In genomic region chr10:24288581-24288980, GRCh38 we compare ENCODE assay signal across 32 cellular contexts.
DNase-seq lines count a peak whose midpoint lies in the region; TF ChIP-seq lines count a peak whose summit lies in the region.
"Had no signal": no experiment of that assay in that cellular context is flagged by ENCODE, and none has a peak within 500 bp of the region (broad histone marks: within the 10 kb centered on the region; RNA-seq: fewer than 3 reads in every experiment).

No MANE protein-coding gene starts in this region.

- no peaks in the 10 kb centered on the region for H3K9me3 ChIP-seq in parathyroid adenoma (ENCODE audit: control insufficient read depth, low read length)

- peaks cover 56% of the 10 kb centered on the region for H3K4me1 ChIP-seq in parathyroid adenoma

- TF ChIP-seq CTCF in C4-2B (conservative IDR thresholded peaks at IDR 0.05) (no peak), LNCaP clone FGC (IDR thresholded peaks at IDR 0.05; ENCODE audit: control insufficient read depth, extremely low read depth, insufficient read depth) (no peak), endothelial cell (IDR thresholded peaks at IDR 0.05; ENCODE audit: unreplicated experiment) (no peak), parathyroid adenoma (IDR thresholded peaks at IDR 0.05) (no peak), chondrocyte (IDR thresholded peaks at IDR 0.05) (no peak)

- H3K4me2 ChIP-seq in parathyroid adenoma (ENCODE audit: low read length): no peak overlapping the region

- H3K36me3 Mint-ChIP-seq in endothelial cell (ENCODE audit: low read depth, unreplicated experiment) (peaks cover 19% of the 10 kb centered on the region), chondrocyte (ENCODE audit: low read depth) (peaks cover 2% of the 10 kb centered on the region)
- H3K36me3 Mint-ChIP-seq: CD4-positive, alpha-beta memory T cell; naive thymus-derived CD8-positive, alpha-beta T cell; stimulated activated effector memory CD8-positive, alpha-beta T cell treated with anti-CD3 and anti-CD28 coated beads, Interleukin-12 subunit alpha, Interleukin-12 subunit beta, amount 100 ng/mL, for 72 hours had no signal

- H2AFZ ChIP-seq in parathyroid adenoma: no peak overlapping the region

- H3K4me3 Mint-ChIP-seq in endothelial cell (ENCODE audit: unreplicated experiment): peak overlapping the region; percentile 24
- no peak overlapping the region for H3K4me3 Mint-ChIP-seq in chondrocyte (ENCODE audit: unreplicated experiment)
- H3K4me3 Mint-ChIP-seq: activated T-helper 1 cell treated with anti-CD3 and anti-CD28 coated beads, Interleukin-12 subunit alpha, Interleukin-12 subunit beta, Interleukin-2, Interleukin-4 antibody, amounts not matched to agents 30 ng/mL and 10 ng/mL and 1 ng/mL, durations not matched to agents 14 hours and 24 hours and 36 hours; CD4-positive, alpha-beta memory T cell; naive thymus-derived CD8-positive, alpha-beta T cell; stimulated activated effector memory CD8-positive, alpha-beta T cell treated with anti-CD3 and anti-CD28 coated beads, Interleukin-12 subunit alpha, Interleukin-12 subunit beta, amount 100 ng/mL, for 72 hours had no signal

- H3K36me3 ChIP-seq in parathyroid adenoma (ENCODE audit: control insufficient read depth, insufficient read depth, low read length): no peaks in the 10 kb centered on the region

- H3K27ac ChIP-seq in C4-2B (peak overlapping the region; percentile 22; the same call in 1 of the 2 replicates), parathyroid adenoma (peak overlapping the region; percentile 74)

- H3K9me3 Mint-ChIP-seq in endothelial cell (ENCODE audit: unreplicated experiment) (no peaks in the 10 kb centered on the region), chondrocyte (ENCODE audit: low read depth) (peaks cover 4% of the 10 kb centered on the region)

- DNase-seq in LNCaP clone FGC (ENCODE audit: low read depth): peak; percentile 48
- no peak for DNase-seq in endothelial cell (ENCODE audit: low spot score)
- DNase-seq in DMS 273 (lab: John Stamatoyannopoulos, UW; ENCODE audit: unreplicated experiment): no peak
- no peak for DNase-seq in chondrocyte (ENCODE audit: low spot score)
- no peak for DNase-seq in kidney tubule cell (ENCODE audit: low spot score)
- DNase-seq: activated CD4-positive, alpha-beta T cell treated with anti-CD3 and anti-CD28 coated beads, Interleukin-2, amount 50 U/mL, for 48 hours; activated CD4-positive, CD25-positive, alpha-beta regulatory T cell treated with anti-CD3 and anti-CD28 coated beads, Interleukin-2, amount 50 U/mL, for 72 hours; activated CD8-positive, alpha-beta memory T cell treated with anti-CD3 and anti-CD28 coated beads, Interleukin-2, amount 50 U/mL, for 4 hours; activated naive CD4-positive, alpha-beta T cell treated with anti-CD3 and anti-CD28 coated beads, Interleukin-2, amount 50 U/mL, for 16 hours; AML-193; amygdala; CD4-positive, alpha-beta memory T cell; effector CD8-positive, alpha-beta T cell; foreskin fibroblast; H7; heart left ventricle; islet precursor cell; KG1; naive thymus-derived CD8-positive, alpha-beta T cell; NCI-H1417; NCI-H2029; NCI-H526 treated with DMSO at 0.1 percent for 48 hours; occipital lobe; PC-3; retina; substantia nigra; T-helper 2 cell had no signal

- H3K4me1 Mint-ChIP-seq in endothelial cell (ENCODE audit: unreplicated experiment): peaks cover 15% of the 10 kb centered on the region
- peaks cover 5% of the 10 kb centered on the region for H3K4me1 Mint-ChIP-seq in chondrocyte (ENCODE audit: low read depth)
- H3K4me1 Mint-ChIP-seq: CD4-positive, alpha-beta memory T cell; naive thymus-derived CD8-positive, alpha-beta T cell; stimulated activated effector memory CD8-positive, alpha-beta T cell treated with anti-CD3 and anti-CD28 coated beads, Interleukin-12 subunit alpha, Interleukin-12 subunit beta, amount 100 ng/mL, for 72 hours had no signal

- H3K27me3 ChIP-seq in parathyroid adenoma (ENCODE audit: control insufficient read depth, insufficient read depth, low read length): no peaks in the 10 kb centered on the region
- H3K27me3 ChIP-seq: heart left ventricle had no signal

- peaks cover 1% of the 10 kb centered on the region for H3K27me3 Mint-ChIP-seq in endothelial cell (ENCODE audit: unreplicated experiment)
- no peaks in the 10 kb centered on the region for H3K27me3 Mint-ChIP-seq in chondrocyte (ENCODE audit: low read depth)

- no peak overlapping the region for H3K4me3 ChIP-seq in LNCaP clone FGC (ENCODE audit: low read depth, low read length)
- no peak overlapping the region for H3K4me3 ChIP-seq in parathyroid adenoma (ENCODE audit: low read depth, low read length)
- H3K4me3 ChIP-seq: GM12878, heart left ventricle had no signal

- H3K27ac Mint-ChIP-seq in endothelial cell (ENCODE audit: unreplicated experiment): no peak overlapping the region
- H3K27ac Mint-ChIP-seq in chondrocyte (ENCODE audit: unreplicated experiment): no peak overlapping the region
- H3K27ac Mint-ChIP-seq: activated T-helper 1 cell treated with anti-CD3 and anti-CD28 coated beads, Interleukin-12 subunit alpha, Interleukin-12 subunit beta, Interleukin-2, Interleukin-4 antibody, amounts not matched to agents 30 ng/mL and 10 ng/mL and 1 ng/mL, durations not matched to agents 14 hours and 24 hours and 36 hours; stimulated activated effector memory CD8-positive, alpha-beta T cell treated with anti-CD3 and anti-CD28 coated beads, Interleukin-12 subunit alpha, Interleukin-12 subunit beta, amount 100 ng/mL, for 72 hours had no signal

- H3K9ac ChIP-seq in parathyroid adenoma: no peak overlapping the region

- H3K79me2 ChIP-seq in parathyroid adenoma: peaks cover 44% of the 10 kb centered on the region
